In the genomic region with DNA sequence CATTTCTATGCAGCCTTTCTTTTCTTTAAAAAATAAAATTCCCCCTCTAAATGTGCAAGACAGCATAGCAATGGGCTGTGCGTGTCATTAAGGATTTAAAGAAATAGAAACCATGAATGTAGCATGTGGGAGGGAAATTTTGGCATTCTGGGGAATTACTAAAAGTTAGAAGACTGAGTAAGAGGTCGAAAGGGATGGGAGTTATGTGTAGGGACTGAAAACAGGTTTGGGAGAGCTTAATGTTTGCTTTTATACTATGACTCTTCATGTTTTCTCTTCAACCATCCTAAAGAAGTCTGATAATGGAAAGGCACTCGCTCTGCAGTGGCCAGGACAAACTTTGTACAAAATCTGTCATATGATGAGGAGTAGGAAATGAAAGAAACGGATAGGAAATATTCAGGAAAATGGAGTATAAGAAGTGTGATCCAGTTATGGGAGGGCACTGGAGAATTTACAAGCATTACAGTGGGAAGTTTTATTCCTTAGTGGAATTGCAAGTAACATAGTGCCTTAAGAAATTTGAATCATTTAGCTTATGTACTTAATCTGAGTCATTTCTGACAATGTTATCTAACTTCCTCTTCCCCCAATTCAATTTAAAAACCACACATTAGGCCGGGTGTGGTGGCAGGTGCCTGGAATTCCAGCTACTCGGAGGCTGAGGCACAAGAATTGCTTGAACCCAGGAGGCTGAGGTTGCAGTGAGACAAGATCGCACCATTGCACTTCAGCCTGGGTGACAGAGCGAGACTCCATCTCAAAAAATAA, we compare ENCODE assay signal across 13 cellular contexts. TPM values are rescaled to one million over a fixed set of nuclear protein-coding genes. Genes with fewer than 3 reads are reported as not detected.
DNase-seq lines count a peak whose midpoint lies in the region; ATAC-seq and TF ChIP-seq lines count a peak whose summit lies in the region.
"Had no signal": no experiment of that assay in that cellular context is flagged by ENCODE, and none has a peak within 500 bp of the region (broad histone marks: within the 10 kb centered on the region; RNA-seq: fewer than 3 reads in every experiment).

No MANE protein-coding gene starts in this region.

- TF ChIP-seq CTCF in left ventricle myocardium inferior (IDR thresholded peaks at IDR 0.05; ENCODE audit: borderline replicate concordance) (no peak), fibroblast of the aortic adventitia (IDR thresholded peaks at IDR 0.05; ENCODE audit: insufficient read depth, low read length) (no peak), upper lobe of right lung (IDR thresholded peaks at IDR 0.05) (no peak)

- peaks cover 39% of the 10 kb centered on the region for H3K36me3 ChIP-seq in left ventricle myocardium inferior
- H3K36me3 ChIP-seq in SJSA1: peaks cover 68% of the 10 kb centered on the region
- H3K36me3 ChIP-seq in upper lobe of right lung: peaks cover 54% of the 10 kb centered on the region

- H3K4me1 ChIP-seq in left ventricle myocardium inferior: peaks cover 13% of the 10 kb centered on the region
- H3K4me1 ChIP-seq in SJSA1 (replicated peaks): peaks cover 28% of the 10 kb centered on the region
- peaks cover 4% of the 10 kb centered on the region for H3K4me1 ChIP-seq in upper lobe of right lung

- H3K27ac ChIP-seq in left ventricle myocardium inferior (replicated peaks) (peak overlapping the region; percentile 72), SJSA1 (peak overlapping the region; percentile 48), upper lobe of right lung (peak overlapping the region; percentile 31)

- ATAC-seq in upper lobe of right lung: no peak
- no peak for ATAC-seq in GM19467 (IDR thresholded peaks at IDR 0.05; ENCODE audit: unreplicated experiment)

- H3K4me3 ChIP-seq in left ventricle myocardium inferior (no peak overlapping the region), SJSA1 (no peak overlapping the region), fibroblast of the aortic adventitia (ENCODE audit: low read depth, low read length) (no peak overlapping the region), upper lobe of right lung (no peak overlapping the region)

- H3K27me3 ChIP-seq in left ventricle myocardium inferior (ENCODE audit: low read depth) (no peaks in the 10 kb centered on the region), SJSA1 (replicated peaks) (no peaks in the 10 kb centered on the region), upper lobe of right lung (no peaks in the 10 kb centered on the region)

- DNase-seq in left ventricle myocardium inferior (no peak), cardiac septum (ENCODE audit: low spot score) (no peak), SJSA1 (ENCODE audit: low read depth in 1 of 2, low spot score in 2 of 2) (peak in 1 of 2 experiments; percentile 36), fibroblast of the aortic adventitia (ENCODE audit: low read depth) (peak; percentile 63), upper lobe of right lung (no peak), NCI-H128 (lab: John Stamatoyannopoulos, UW; ENCODE audit: unreplicated experiment) (no peak), nucleus accumbens (lab: John Stamatoyannopoulos, UW) (no peak)
- DNase-seq: activated CD4-positive, alpha-beta T cell treated with anti-CD3 and anti-CD28 coated beads, Interleukin-2, amount 50 U/mL, for 1 hour; C1 segment of cervical spinal cord; foreskin fibroblast; NCI-H2029 treated with DMSO at 0.1 percent for 48 hours; RPMI8226 had no signal

- intact Hi-C loops in left ventricle myocardium inferior (cut with micrococcal nuclease) (no loop called here), cardiac septum (cut with DNase I) (no loop called here), upper lobe of right lung (cut with DNase I) (no loop called here)

- peaks cover 8% of the 10 kb centered on the region for H3K9me3 ChIP-seq in left ventricle myocardium inferior (replicated peaks)
- no peaks in the 10 kb centered on the region; the same call in 1 of the 2 replicates for H3K9me3 ChIP-seq in SJSA1 (replicated peaks)
- no peaks in the 10 kb centered on the region for H3K9me3 ChIP-seq in upper lobe of right lung

RNA-seq across cellular contexts. Expression of gene TMEM87B, which starts 20.6 kb away (rescaled TPM):
- total RNA-seq in left ventricle myocardium inferior (5.7 TPM), cardiac septum (11.0 TPM), fibroblast of the aortic adventitia (ENCODE audit: low replicate concordance) (24.9 and 40.2 TPM in 2 replicates), upper lobe of right lung (28.0 TPM)
- 32.5 and 53.0 TPM in 2 replicates for total RNA-seq in SJSA1 (2014; rRNA removed; shearing (Covaris generic))
